11 cellular contexts compared by ENCODE assay signal in the genomic region with DNA sequence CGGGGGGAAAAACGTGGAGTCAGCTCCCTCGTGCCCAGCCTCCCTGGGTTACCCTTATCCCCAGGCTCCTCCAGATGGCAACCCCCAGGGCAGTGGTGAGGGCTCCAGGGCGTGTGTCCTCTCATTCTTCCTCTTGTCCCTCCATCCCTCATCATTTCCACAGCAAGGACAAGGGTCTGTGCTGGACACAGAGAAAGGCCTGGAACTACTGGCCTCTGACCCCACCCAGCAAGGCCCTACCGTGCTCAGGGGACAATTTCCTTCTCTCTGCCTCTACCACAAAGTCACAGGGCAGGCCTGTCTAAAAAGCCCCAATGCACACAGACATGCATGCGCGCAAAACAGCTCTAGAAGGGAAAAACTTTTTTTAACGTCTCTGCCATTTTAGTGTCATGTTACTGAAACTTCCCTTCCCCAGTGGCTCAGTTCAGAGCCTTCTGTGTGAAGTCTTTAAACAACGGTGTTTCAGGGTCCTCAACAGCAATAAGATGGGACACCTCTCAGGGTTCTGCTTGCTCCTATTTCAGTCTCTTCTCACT. TPM values are rescaled to one million over a fixed set of nuclear protein-coding genes. Genes with fewer than 3 reads are reported as not detected.
DNase-seq lines count a peak whose midpoint lies in the region; TF ChIP-seq lines count a peak whose summit lies in the region.
"Had no signal": no experiment of that assay in that cellular context is flagged by ENCODE, and none has a peak within 500 bp of the region (broad histone marks: within the 10 kb centered on the region; RNA-seq: fewer than 3 reads in every experiment).

No MANE protein-coding gene starts in this region.

- H3K36me3 Mint-ChIP-seq in activated T-cell treated with anti-CD3 and anti-CD28 coated beads, Interleukin-2, amount 50 U/mL, for 24 hours (ENCODE audit: low read depth) = peaks cover 92% of the 10 kb centered on the region

- DNase-seq in activated T-cell treated with anti-CD3 and anti-CD28 coated beads, Interleukin-2, amount 50 U/mL, for 24 hours = no peak
- DNase-seq in activated T-cell treated with anti-CD3 and anti-CD28 coated beads for 4 hours (no peak), substantia nigra (lab: John Stamatoyannopoulos, UW) (peak in 1 of 49 donors; percentile 18), A172 (ENCODE audit: low spot score) (no peak), cortex of kidney (lab: John Stamatoyannopoulos, UW) (no peak), cerebellar nuclear complex (lab: John Stamatoyannopoulos, UW) (no peak)
- DNase-seq: NCI-H82 had no signal

- H3K4me3 Mint-ChIP-seq in activated T-cell treated with anti-CD3 and anti-CD28 coated beads, Interleukin-2, amount 50 U/mL, for 24 hours = peak overlapping the region; percentile 75

- peaks cover 67% of the 10 kb centered on the region for H3K4me1 Mint-ChIP-seq in activated T-cell treated with anti-CD3 and anti-CD28 coated beads, Interleukin-2, amount 50 U/mL, for 24 hours (ENCODE audit: low read depth)

- H3K27ac ChIP-seq in VCaP (peak overlapping the region; percentile 95; the same call in 1 of the 2 replicates), iPS-18a (ENCODE audit: low read length) (no peak overlapping the region), substantia nigra (ENCODE audit: low read depth, low read length, poor library complexity, severe bottlenecking) (peak overlapping the region; percentile 99)

- TF ChIP-seq CTCF in VCaP (conservative IDR thresholded peaks at IDR 0.05) = no peak

- H3K9me3 ChIP-seq in iPS-18a (ENCODE audit: control insufficient read depth, low read depth, low read length) = no peaks in the 10 kb centered on the region

- no peaks in the 10 kb centered on the region for H3K27me3 Mint-ChIP-seq in activated T-cell treated with anti-CD3 and anti-CD28 coated beads, Interleukin-2, amount 50 U/mL, for 24 hours

- H3K9me3 Mint-ChIP-seq in activated T-cell treated with anti-CD3 and anti-CD28 coated beads, Interleukin-2, amount 50 U/mL, for 24 hours = no peaks in the 10 kb centered on the region

- peak overlapping the region; percentile 94 for H3K27ac Mint-ChIP-seq in activated T-cell treated with anti-CD3 and anti-CD28 coated beads, Interleukin-2, amount 50 U/mL, for 24 hours

- peak overlapping the region; percentile 65 for H3K9ac ChIP-seq in iPS-18a (ENCODE audit: low read length)

- H3K4me1 ChIP-seq in iPS-18a (ENCODE audit: control insufficient read depth, low read depth, low read length) = peaks cover 21% of the 10 kb centered on the region

- peaks cover 50% of the 10 kb centered on the region for H3K36me3 ChIP-seq in iPS-18a (ENCODE audit: control insufficient read depth, low read depth, low read length)

- H3K4me3 ChIP-seq in iPS-18a (ENCODE audit: low read length) = peak overlapping the region; percentile 57

- H3K27me3 ChIP-seq in iPS-18a (ENCODE audit: control insufficient read depth, insufficient read depth, low read length) = no peaks in the 10 kb centered on the region

RNA-seq across cellular contexts. Expression of a gene that starts 1.1 kb away (rescaled TPM):
- total RNA-seq in A172 (2014; rRNA removed; shearing (Covaris generic)) = 112 and 137 TPM in 2 replicates

RNA-seq across cellular contexts. Expression of a gene that starts 7.0 kb away (rescaled TPM):
- 22.4 and 33.4 TPM in 2 replicates for total RNA-seq in A172 (2014; rRNA removed; shearing (Covaris generic))

RNA-seq across cellular contexts. Expression of a gene that starts 11.5 kb away (rescaled TPM):
- 2,477 and 2,544 TPM in 2 replicates for total RNA-seq in A172 (2014; rRNA removed; shearing (Covaris generic))

RNA-seq across cellular contexts. Expression of a gene that starts 11.9 kb away (rescaled TPM):
- total RNA-seq in A172 (2014; rRNA removed; shearing (Covaris generic)) = 0.96 and 1.3 TPM in 2 replicates
- total RNA-seq: epithelial cell of proximal tubule; T-helper 2 cell treated with Interferon-gamma antibody and Interleukin-4, amounts not matched to agents 100 ng/mL and 5 ng/mL, for 36 hours had no signal

RNA-seq across cellular contexts. Expression of a gene that starts 35.0 kb away (rescaled TPM):
- 24.7 and 26.2 TPM in 2 replicates for total RNA-seq in A172 (2014; rRNA removed; shearing (Covaris generic))
